Comparison of ENCODE assay signal across 8 cellular contexts in the genomic region with DNA sequence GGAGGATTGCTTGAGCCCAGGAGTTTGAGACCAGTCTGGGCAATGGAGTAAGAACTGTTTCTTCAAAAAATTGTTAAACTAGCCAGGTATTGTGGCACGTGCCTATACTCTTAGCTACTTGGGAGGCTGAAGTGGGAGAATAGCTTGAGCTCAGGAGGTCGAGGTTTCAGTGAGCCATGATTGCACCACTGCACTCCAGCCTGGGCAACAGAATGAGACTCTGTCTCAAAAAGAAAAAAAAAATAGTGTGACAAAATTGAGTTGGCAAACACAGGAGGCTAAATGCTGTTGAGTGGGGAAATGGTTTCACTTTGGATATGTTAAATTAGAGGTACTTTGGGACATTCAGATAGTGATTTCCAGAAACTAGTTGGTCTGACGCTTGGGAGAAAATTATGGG.
A peak's percentile ranks its signal among the peaks of the same experiment; 100 is the strongest.
DNase-seq lines count a peak whose midpoint lies in the region; ATAC-seq and TF ChIP-seq lines count a peak whose summit lies in the region.
"Not testable (repeated sequence)": the region's sequence is repeated elsewhere in the genome, so short reads cannot be mapped to it uniquely, and the experiment has no call there.

No MANE protein-coding gene starts in this region.

- TF ChIP-seq EP300 in upper lobe of left lung (IDR thresholded peaks at IDR 0.05), result not testable (repeated sequence)

- H3K9ac ChIP-seq in rectal smooth muscle tissue (ENCODE audit: low read length), result not testable (repeated sequence)

- peak overlapping the region; percentile 92 to 95 for H3K27ac ChIP-seq in ascending aorta
- peak overlapping the region; percentile 86 for H3K27ac ChIP-seq in rectal smooth muscle tissue (ENCODE audit: low read depth, low read length)
- peak overlapping the region; percentile 13 to 59 (median 44) for H3K27ac ChIP-seq in upper lobe of left lung

- H3K4me1 ChIP-seq in ascending aorta, result peaks cover 3 to 19% of the 10 kb centered on the region in 2 donors
- H3K4me1 ChIP-seq in rectal smooth muscle tissue (ENCODE audit: control insufficient read depth, insufficient read depth, low read length); upper lobe of left lung: not testable (repeated sequence)

- peak; percentile 14 for ATAC-seq in GM18505 (IDR thresholded peaks at IDR 0.05; ENCODE audit: unreplicated experiment)
- peak; percentile 31 for ATAC-seq in GM21390 (IDR thresholded peaks at IDR 0.05; ENCODE audit: unreplicated experiment)
- ATAC-seq in HG02852 (IDR thresholded peaks at IDR 0.05; ENCODE audit: unreplicated experiment), result peak; percentile 21
- peak; percentile 30 for ATAC-seq in HG03439 (IDR thresholded peaks at IDR 0.05; ENCODE audit: unreplicated experiment)
- peak; percentile 7 for ATAC-seq in left ventricle myocardium superior
- ATAC-seq in upper lobe of left lung (ENCODE audit: low FRiP score in 2 of 2), result peak in 1 of 2 donors; percentile 37

- H3K9me3 ChIP-seq in ascending aorta, upper lobe of left lung: not testable (repeated sequence)

- TF ChIP-seq CTCF in ascending aorta (IDR thresholded peaks at IDR 0.05); upper lobe of left lung (IDR thresholded peaks at IDR 0.05): not testable (repeated sequence)

- H3K4me3 ChIP-seq in ascending aorta, result peak overlapping the region; percentile 47 to 77
- H3K4me3 ChIP-seq in rectal smooth muscle tissue (ENCODE audit: low read length), result peak overlapping the region; percentile 36
- not testable (repeated sequence) for H3K4me3 ChIP-seq in upper lobe of left lung

- intact Hi-C loops in ascending aorta (cut with DNase I), result loop anchor here (2.0 kb wide), 1 partner anchor 42 kb away; no protein-coding TSS in a partner anchor
- intact Hi-C loops in left ventricle myocardium superior (cut with micrococcal nuclease), result not testable (repeated sequence)

- H3K36me3 ChIP-seq in ascending aorta; rectal smooth muscle tissue (ENCODE audit: control insufficient read depth, insufficient read depth, low read length); upper lobe of left lung: not testable (repeated sequence)

- WGBS in upper lobe of left lung, 2 donors, result 48 to 54% methylated on average over 3 of the region's 3 CpGs

- H3K27me3 ChIP-seq in ascending aorta; rectal smooth muscle tissue (ENCODE audit: control insufficient read depth, insufficient read depth, low read length); upper lobe of left lung: not testable (repeated sequence)

- DNase-seq in ascending aorta (ENCODE audit: low spot score in 2 of 2); left ventricle myocardium superior: not testable (repeated sequence)
- DNase-seq in upper lobe of left lung, result peak in 1 of 2 donors; percentile 52

- not testable (repeated sequence) for TF ChIP-seq POLR2A in GM18505 (IDR thresholded peaks at IDR 0.05; ENCODE audit: borderline replicate concordance, extremely low read depth, insufficient read depth, insufficient read length); upper lobe of left lung (IDR thresholded peaks at IDR 0.05)
